In genomic region chr9:137457406-137458193, GRCh38 we compare ENCODE assay signal across 1 cellular context.
TF ChIP-seq lines count a peak whose summit lies in the region.

No MANE protein-coding gene starts in this region.

TF ChIP-seq in K562, 482 proteins besides CTCF, POLR2A, EP300 and RAD21:
- TF ChIP-seq RREB1 (CRISPR knock-in tag; IDR thresholded peaks at IDR 0.05) (no peak), HNRNPL (IDR thresholded peaks at IDR 0.05; ENCODE audit: low read depth, low read length) (peak; percentile 77; the same call in 1 of the 2 replicates), EWSR1 (IDR thresholded peaks at IDR 0.05; ENCODE audit: borderline replicate concordance, low read depth, partially characterized antibody) (no peak), SP1 (CRISPR knock-in tag; IDR thresholded peaks at IDR 0.05) (0 out of 2 replicates have a peak, but pooled peaks have one; percentile 25), SETDB1 (IDR thresholded peaks at IDR 0.05; ENCODE audit: low read length) (no peak), TGIF2 (CRISPR knock-in tag; IDR thresholded peaks at IDR 0.05) (no peak), JUNB (CRISPR knock-in tag; conservative IDR thresholded peaks at IDR 0.05) (no peak), CREB3L1 (IDR thresholded peaks at IDR 0.05; ENCODE audit: borderline replicate concordance, low read depth) (no peak), SRF (CRISPR knock-in tag; IDR thresholded peaks at IDR 0.05) (no peak), RBM14 (IDR thresholded peaks at IDR 0.05; ENCODE audit: borderline replicate concordance, insufficient read depth, low read depth, low read length) (0 out of 2 replicates have a peak, but pooled peaks have one; percentile 54), KDM2B (CRISPR knock-in tag; IDR thresholded peaks at IDR 0.05) (no peak)
